ENCODE assay signal across 16 cellular contexts in the genomic region with DNA sequence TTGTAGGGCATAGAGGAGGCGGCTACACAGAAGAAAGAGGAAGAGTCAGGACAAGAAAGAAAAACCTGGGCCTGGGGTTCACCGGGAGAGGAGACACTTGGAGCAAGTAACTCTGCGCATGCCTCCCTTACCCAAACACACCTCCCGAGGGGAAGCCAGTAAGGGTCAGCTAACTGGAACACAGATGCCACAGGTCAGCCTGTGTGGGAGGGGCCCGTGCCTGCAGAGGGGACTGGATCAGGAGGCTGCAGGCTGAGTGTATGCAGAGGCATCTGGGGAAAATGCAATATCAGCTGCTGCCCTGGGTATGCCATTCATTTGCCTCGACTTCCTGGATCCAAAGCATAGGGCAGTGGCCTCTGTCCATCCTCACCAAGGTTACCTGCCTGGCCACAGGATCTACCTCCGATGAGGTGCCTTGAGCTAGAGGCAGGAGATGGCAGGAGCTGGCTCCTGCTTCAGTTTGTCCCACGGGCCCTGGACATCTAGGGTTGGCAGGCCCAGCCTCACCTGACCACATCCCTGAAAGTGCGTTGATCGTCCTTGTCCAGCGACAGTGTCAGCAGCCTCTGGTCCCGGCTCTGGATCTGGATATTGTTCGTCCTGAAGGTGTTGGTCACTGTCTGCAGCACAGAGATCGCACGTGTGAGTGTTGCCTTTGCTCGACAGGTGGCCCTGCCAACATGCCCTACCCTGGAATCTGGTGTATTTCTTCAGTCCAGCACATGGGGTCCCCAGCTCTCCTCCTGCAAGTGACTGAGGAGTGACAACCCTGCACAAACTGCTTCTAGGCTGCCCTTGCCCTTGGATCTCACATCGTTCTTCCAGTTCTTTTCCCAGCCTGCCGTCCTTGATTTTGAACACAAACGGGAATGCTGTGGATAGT. TPM values are rescaled to one million over a fixed set of nuclear protein-coding genes. Genes with fewer than 3 reads are reported as not detected.
DNase-seq lines count a peak whose midpoint lies in the region; ATAC-seq and TF ChIP-seq lines count a peak whose summit lies in the region.
"Had no signal": no experiment of that assay in that cellular context is flagged by ENCODE, and none has a peak within 500 bp of the region (broad histone marks: within the 10 kb centered on the region; RNA-seq: fewer than 3 reads in every experiment).

No MANE protein-coding gene starts in this region.

- H3K4me1 Mint-ChIP-seq in naive B cell: peaks cover 38 to 62% (median 51%) of the 10 kb centered on the region in 3 donors

- peak overlapping the region in 4 of 6 donors; percentile 38 to 99 (median 65) for H3K27ac Mint-ChIP-seq in naive B cell
- H3K27ac Mint-ChIP-seq: activated T-helper 1 cell treated with anti-CD3 and anti-CD28 coated beads, Interleukin-12 subunit alpha, Interleukin-12 subunit beta, Interleukin-2, Interleukin-4 antibody, amounts not matched to agents 30 ng/mL and 10 ng/mL and 1 ng/mL, durations not matched to agents 14 hours and 24 hours and 36 hours had no signal

- RAD21 ChIA-PET in HCT116 (lab: Charles Lee; ENCODE audit: low non-redundant PET in 1 of 2, low total read pairs in 2 of 2, uncharacterized antibody in 2 of 2, unreplicated experiment in 2 of 2): no interaction called here

- intact Hi-C loops in HCT116 (cut with micrococcal nuclease): no loop called here

- H3K27me3 ChIP-seq in HCT116 (ENCODE audit: insufficient read depth, low read length): no peaks in the 10 kb centered on the region

- CTCF ChIA-PET in HCT116 (lab: Charles Lee): interaction anchor here (1.0 kb wide), 1 partner anchor 92 kb away, joined by 3 read pairs; no protein-coding TSS in a partner anchor

- no peaks in the 10 kb centered on the region for H3K27me3 Mint-ChIP-seq in naive B cell

- H3K4me1 ChIP-seq in HCT116 (ENCODE audit: control insufficient read depth in 1 of 2, insufficient read depth in 2 of 2, low read length in 2 of 2): peaks cover 0 to 8% of the 10 kb centered on the region in 2 experiments; a peak in 2 of 4 replicates

- H4K20me1 ChIP-seq in HCT116 (ENCODE audit: insufficient read depth): no peaks in the 10 kb centered on the region

- H2AFZ ChIP-seq in HCT116 (ENCODE audit: low read depth, low read length, poor library complexity, severe bottlenecking): no peak overlapping the region

- TF ChIP-seq CTCF in HCT116 (IDR thresholded peaks at IDR 0.05 in 2 of 3, conservative IDR thresholded peaks at IDR 0.05 in 1 of 3; ENCODE audit: borderline replicate concordance in 1 of 3, insufficient read depth in 1 of 3, low read depth in 2 of 3, low read length in 2 of 3): 0 out of 6 replicates have a peak, but pooled peaks of 1 of the 3 experiments have one; percentile 10

- no peak overlapping the region for H3K27ac ChIP-seq in HCT116 (ENCODE audit: low read depth, low read length)

- ATAC-seq in HCT116 (peak; percentile 67), naive B cell (ENCODE audit: low read depth in 2 of 2) (no peak), HG02678 (IDR thresholded peaks at IDR 0.05; ENCODE audit: unreplicated experiment) (no peak), HG03460 (IDR thresholded peaks at IDR 0.05; ENCODE audit: unreplicated experiment) (no peak)

- H3K79me2 ChIP-seq in HCT116 (ENCODE audit: insufficient read depth, low read length): no peaks in the 10 kb centered on the region

- DNase-seq in NCI-H748 (lab: John Stamatoyannopoulos, UW; ENCODE audit: unreplicated experiment): peak; percentile 24
- no peak for DNase-seq in NCI-H748 treated with DMSO at 0.1 percent for 48 hours (lab: John Stamatoyannopoulos, UW)
- DNase-seq in HCT116 (ENCODE audit: low read depth, low spot score): no peak
- peak; percentile 34 for DNase-seq in RPMI8226
- DNase-seq in naive B cell: no peak
- no peak for DNase-seq in ACHN
- DNase-seq: dermis blood vessel endothelial cell, mesenchymal stem cell, NCI-H187 treated with DMSO at 0.1 percent for 48 hours, T-helper 1 cell had no signal

- no peak overlapping the region for H3K4me3 ChIP-seq in HCT116 (replicated peaks in 1 of 2; ENCODE audit: low read depth in 1 of 2, low read length in 2 of 2)

- no peak overlapping the region for H3K4me3 Mint-ChIP-seq in naive B cell
- H3K4me3 Mint-ChIP-seq: activated T-helper 1 cell treated with anti-CD3 and anti-CD28 coated beads, Interleukin-12 subunit alpha, Interleukin-12 subunit beta, Interleukin-2, Interleukin-4 antibody, amounts not matched to agents 30 ng/mL and 10 ng/mL and 1 ng/mL, durations not matched to agents 14 hours and 24 hours and 36 hours had no signal

- POLR2A ChIA-PET in HCT116 (lab: Charles Lee): no interaction called here

- TF ChIP-seq RAD21 in HCT116 (IDR thresholded peaks at IDR 0.05; ENCODE audit: low read depth): peak; percentile 26; the same call in 1 of the 2 replicates

- no TSS peak for BruUV-seq in HCT116 (replicated peaks; lab: Mats Ljungman, UMichigan)

- H3K4me2 ChIP-seq in HCT116 (ENCODE audit: low read length): no peak overlapping the region

- no peaks in the 10 kb centered on the region for H3K9me2 ChIP-seq in HCT116 (ENCODE audit: insufficient read depth)

- peaks cover 5 to 15% (median 12%) of the 10 kb centered on the region in 7 donors for H3K9me3 Mint-ChIP-seq in naive B cell

- in situ Hi-C loops in ACHN (cut with HindIII; ENCODE audit: low pct_ligation_motif_present, low pct_unique_long_range_greater_than_20kb, low sequenced_read_pairs): no loop called here

- H3K9me3 ChIP-seq in HCT116 (ENCODE audit: control insufficient read depth in 1 of 2, insufficient read depth in 1 of 2, low read depth in 1 of 2, low read length in 2 of 2): no peaks in the 10 kb centered on the region

- H3K36me3 ChIP-seq in HCT116 (ENCODE audit: control insufficient read depth in 1 of 2, insufficient read depth in 2 of 2, low read length in 2 of 2): no peaks in the 10 kb centered on the region

- H3K36me3 Mint-ChIP-seq in naive B cell: peaks cover 5 to 21% of the 10 kb centered on the region in 2 donors

- TF ChIP-seq POLR2A in HCT116 (IDR thresholded peaks at IDR 0.05; ENCODE audit: borderline replicate concordance, extremely low read depth, insufficient read depth, insufficient read length): no peak

- H3K9ac ChIP-seq in HCT116 (ENCODE audit: low read length): no peak overlapping the region

TF ChIP-seq in HCT116, 20 proteins besides CTCF, POLR2A, EP300 and RAD21:
- TF ChIP-seq FOSL1 (IDR thresholded peaks at IDR 0.05; ENCODE audit: low read depth): no peak
- TF ChIP-seq, protein P1, sequence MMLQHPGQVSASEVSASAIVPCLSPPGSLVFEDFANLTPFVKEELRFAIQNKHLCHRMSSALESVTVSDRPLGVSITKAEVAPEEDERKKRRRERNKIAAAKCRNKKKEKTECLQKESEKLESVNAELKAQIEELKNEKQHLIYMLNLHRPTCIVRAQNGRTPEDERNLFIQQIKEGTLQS (IDR thresholded peaks at IDR 0.05): no peak
- no peak for TF ChIP-seq SIN3A (IDR thresholded peaks at IDR 0.05; ENCODE audit: low read depth)
- TF ChIP-seq, protein P2, sequence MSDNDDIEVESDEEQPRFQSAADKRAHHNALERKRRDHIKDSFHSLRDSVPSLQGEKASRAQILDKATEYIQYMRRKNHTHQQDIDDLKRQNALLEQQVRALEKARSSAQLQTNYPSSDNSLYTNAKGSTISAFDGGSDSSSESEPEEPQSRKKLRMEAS (IDR thresholded peaks at IDR 0.05): no peak
- TF ChIP-seq, protein P3, sequence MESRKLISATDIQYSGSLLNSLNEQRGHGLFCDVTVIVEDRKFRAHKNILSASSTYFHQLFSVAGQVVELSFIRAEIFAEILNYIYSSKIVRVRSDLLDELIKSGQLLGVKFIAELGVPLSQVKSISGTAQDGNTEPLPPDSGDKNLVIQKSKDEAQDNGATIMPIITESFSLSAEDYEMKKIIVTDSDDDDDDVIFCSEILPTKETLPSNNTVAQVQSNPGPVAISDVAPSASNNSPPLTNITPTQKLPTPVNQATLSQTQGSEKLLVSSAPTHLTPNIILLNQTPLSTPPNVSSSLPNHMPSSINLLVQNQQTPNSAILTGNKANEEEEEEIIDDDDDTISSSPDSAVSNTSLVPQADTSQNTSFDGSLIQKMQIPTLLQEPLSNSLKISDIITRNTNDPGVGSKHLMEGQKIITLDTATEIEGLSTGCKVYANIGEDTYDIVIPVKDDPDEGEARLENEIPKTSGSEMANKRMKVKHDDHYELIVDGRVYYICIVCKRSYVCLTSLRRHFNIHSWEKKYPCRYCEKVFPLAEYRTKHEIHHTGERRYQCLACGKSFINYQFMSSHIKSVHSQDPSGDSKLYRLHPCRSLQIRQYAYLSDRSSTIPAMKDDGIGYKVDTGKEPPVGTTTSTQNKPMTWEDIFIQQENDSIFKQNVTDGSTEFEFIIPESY (IDR thresholded peaks at IDR 0.05; ENCODE audit: extremely low read depth, insufficient replicate concordance, low read length): no peak
- TF ChIP-seq YY1 (IDR thresholded peaks at IDR 0.05; ENCODE audit: extremely low read depth, insufficient replicate concordance, low read depth, low read length): no peak
- TF ChIP-seq ZFX (IDR thresholded peaks at IDR 0.05): no peak
- no peak for TF ChIP-seq SRF (IDR thresholded peaks at IDR 0.05; ENCODE audit: low read depth)
- no peak for TF ChIP-seq POLR2AphosphoS5 (IDR thresholded peaks at IDR 0.05; ENCODE audit: low read depth, low read length)
- TF ChIP-seq JUND (IDR thresholded peaks at IDR 0.05): no peak
- TF ChIP-seq ZNF274 (IDR thresholded peaks at IDR 0.05; ENCODE audit: low read depth, low read length): no peak
- TF ChIP-seq CBX3 (IDR thresholded peaks at IDR 0.05; ENCODE audit: low read depth): no peak
- TF ChIP-seq SP1 (IDR thresholded peaks at IDR 0.05; ENCODE audit: low read depth): no peak
- no peak for TF ChIP-seq CEBPB (IDR thresholded peaks at IDR 0.05; ENCODE audit: low read depth)
- no peak for TF ChIP-seq EZH2phosphoT487 (IDR thresholded peaks at IDR 0.05; ENCODE audit: borderline replicate concordance)
- TF ChIP-seq EGR1 (IDR thresholded peaks at IDR 0.05; ENCODE audit: low read depth): no peak

RNA-seq across cellular contexts. Expression of a gene that starts 4.6 kb away (rescaled TPM):
- not detected for total RNA-seq in HCT116 (2021; ENCODE audit: unreplicated experiment)
- polyA plus RNA-seq in HCT116 (2012): not detected in 2 replicates
- not detected for polyA plus RNA-seq in naive B cell (ENCODE audit: low read depth in 6 of 6)
- total RNA-seq: dermis blood vessel endothelial cell, temporal lobe had no signal
- polyA plus RNA-seq: AG04450 had no signal

RNA-seq across cellular contexts. Expression of a gene that starts 45.4 kb away (rescaled TPM):
- not detected for total RNA-seq in HCT116 (2021; ENCODE audit: unreplicated experiment)
- not detected in 2 replicates for polyA plus RNA-seq in HCT116 (2012)
- polyA plus RNA-seq in naive B cell (ENCODE audit: low read depth in 6 of 6): not detected
- total RNA-seq: activated T-helper 1 cell treated with anti-CD3 and anti-CD28 coated beads, Interleukin-12 subunit alpha, Interleukin-12 subunit beta, Interleukin-2, Interleukin-4 antibody, amounts not matched to agents 30 ng/mL and 10 ng/mL and 1 ng/mL, durations not matched to agents 14 hours and 24 hours and 36 hours; dermis blood vessel endothelial cell; omental fat pad; temporal lobe had no signal
- polyA plus RNA-seq: AG04450 had no signal

RNA-seq across cellular contexts. Expression of a gene that starts 59.1 kb away (rescaled TPM):
- total RNA-seq in HCT116 (2021; ENCODE audit: unreplicated experiment): 0.76 TPM
- polyA plus RNA-seq in HCT116 (2012): not detected in 2 replicates
- polyA plus RNA-seq in naive B cell (ENCODE audit: low read depth in 6 of 6): under 1 TPM in 1 of 6 donors, not detected in 5; 0.34 TPM
- total RNA-seq: dermis blood vessel endothelial cell, omental fat pad, temporal lobe had no signal
- polyA plus RNA-seq: AG04450 had no signal

Comparison
In these comparisons a context has a peak if more than half of its experiments do, and no peak if none do; other contexts are left out.
1. DNase-seq: peak in NCI-H748 (single experiment) and RPMI8226 (single experiment); none in NCI-H748 treated with DMSO at 0.1 percent for 48 hours (single experiment), HCT116 (single experiment), naive B cell (single experiment) and ACHN (single experiment).